13 cellular contexts compared by ENCODE assay signal in the genomic region with DNA sequence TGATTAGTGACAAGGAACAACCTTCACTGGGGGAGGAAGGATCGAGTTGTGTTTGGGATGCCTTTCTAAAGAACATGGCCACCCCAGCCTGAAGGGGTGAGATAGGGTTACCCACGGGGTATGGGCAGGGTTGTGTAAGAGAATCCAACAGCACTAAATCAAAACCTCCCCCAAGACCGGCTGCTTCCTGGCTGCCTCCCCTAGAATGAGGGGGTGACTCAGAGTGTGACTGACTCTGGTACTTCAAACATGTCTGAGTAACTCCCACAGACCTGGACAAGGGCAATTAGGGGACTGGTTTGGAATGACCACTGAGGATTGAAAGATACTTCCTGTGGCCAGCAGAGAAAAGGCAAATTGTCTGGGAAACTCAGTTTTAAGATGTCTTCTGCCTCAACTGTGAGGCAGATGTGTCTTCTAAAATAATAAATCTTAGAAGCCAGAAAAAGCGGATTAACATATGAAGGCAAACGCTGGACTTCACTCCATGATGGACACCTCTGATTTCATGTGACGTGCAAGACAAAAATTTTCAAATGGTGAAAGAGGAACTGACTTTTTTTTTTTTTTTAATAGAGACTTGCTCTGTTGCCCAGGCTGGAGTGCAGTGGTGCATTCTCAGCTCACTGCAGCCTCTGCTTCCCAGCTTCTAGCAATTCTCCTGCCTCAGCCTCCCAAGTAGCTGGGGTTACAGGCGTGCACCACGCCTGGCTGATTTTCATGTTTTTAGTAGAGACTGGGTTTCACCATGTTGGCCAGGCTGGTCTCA. TPM values are rescaled to one million over a fixed set of nuclear protein-coding genes. Genes with fewer than 3 reads are reported as not detected.
A peak's percentile ranks its signal among the peaks of the same experiment; 100 is the strongest.
DNase-seq lines count a peak whose midpoint lies in the region; ATAC-seq lines count a peak whose summit lies in the region.
"Had no signal": no experiment of that assay in that cellular context is flagged by ENCODE, and none has a peak within 500 bp of the region (broad histone marks: within the 10 kb centered on the region; RNA-seq: fewer than 3 reads in every experiment).

No MANE protein-coding gene starts in this region.

- CTCF ChIA-PET in activated CD4-positive, alpha-beta T cell treated with anti-CD3 and anti-CD28 coated beads for 36 hours (lab: Charles Lee) = no interaction called here
- CTCF ChIA-PET in activated CD4-positive, alpha-beta T cell treated with anti-CD3 and anti-CD28 coated beads, Interleukin-2, amount 10 ng/mL, durations not matched to agents 7 days and 5 days (lab: Charles Lee) = no interaction called here

- no peaks in the 10 kb centered on the region for H3K36me3 ChIP-seq in Karpas-422 (ENCODE audit: insufficient read depth, low read length)

- peaks cover 37% of the 10 kb centered on the region for H3K4me1 ChIP-seq in Karpas-422 (ENCODE audit: low read length)

- no peaks in the 10 kb centered on the region for H3K79me2 ChIP-seq in Karpas-422 (ENCODE audit: low read length)

- H3K27me3 ChIP-seq in Karpas-422 (ENCODE audit: low read length) = no peaks in the 10 kb centered on the region

- no peak overlapping the region for H3K27ac Mint-ChIP-seq in activated CD4-positive, alpha-beta T cell treated with anti-CD3 and anti-CD28 coated beads for 36 hours
- H3K27ac Mint-ChIP-seq in activated CD4-positive, alpha-beta T cell treated with anti-CD3 and anti-CD28 coated beads, Interleukin-2, amount 10 ng/mL, durations not matched to agents 7 days and 5 days = no peak overlapping the region
- H3K27ac Mint-ChIP-seq in stimulated activated effector memory CD8-positive, alpha-beta T cell treated with anti-CD3 and anti-CD28 coated beads, Interleukin-12 subunit alpha, Interleukin-12 subunit beta, amount 100 ng/mL, for 72 hours = no peak overlapping the region
- H3K27ac Mint-ChIP-seq: activated CD4-positive, alpha-beta T cell treated with anti-CD3 and anti-CD28 coated beads, Interleukin-2, amount 10 ng/mL, durations not matched to agents 24 days and 14 days; B cell; naive B cell had no signal

- no peaks in the 10 kb centered on the region for H3K9me2 ChIP-seq in Karpas-422 (replicated peaks; ENCODE audit: insufficient read depth, low read length)

- no peaks in the 10 kb centered on the region for H3K36me3 Mint-ChIP-seq in activated CD4-positive, alpha-beta T cell treated with anti-CD3 and anti-CD28 coated beads for 36 hours (ENCODE audit: low read depth)
- no peaks in the 10 kb centered on the region for H3K36me3 Mint-ChIP-seq in activated CD4-positive, alpha-beta T cell treated with anti-CD3 and anti-CD28 coated beads, Interleukin-2, amount 10 ng/mL, durations not matched to agents 7 days and 5 days (ENCODE audit: low read depth)
- no peaks in the 10 kb centered on the region for H3K36me3 Mint-ChIP-seq in stimulated activated effector memory CD8-positive, alpha-beta T cell treated with anti-CD3 and anti-CD28 coated beads, Interleukin-12 subunit alpha, Interleukin-12 subunit beta, amount 100 ng/mL, for 72 hours
- H3K36me3 Mint-ChIP-seq: naive B cell had no signal

- peaks cover 2% of the 10 kb centered on the region for H3K4me1 Mint-ChIP-seq in activated CD4-positive, alpha-beta T cell treated with anti-CD3 and anti-CD28 coated beads for 36 hours
- no peaks in the 10 kb centered on the region for H3K4me1 Mint-ChIP-seq in activated CD4-positive, alpha-beta T cell treated with anti-CD3 and anti-CD28 coated beads, Interleukin-2, amount 10 ng/mL, durations not matched to agents 7 days and 5 days
- no peaks in the 10 kb centered on the region for H3K4me1 Mint-ChIP-seq in stimulated activated effector memory CD8-positive, alpha-beta T cell treated with anti-CD3 and anti-CD28 coated beads, Interleukin-12 subunit alpha, Interleukin-12 subunit beta, amount 100 ng/mL, for 72 hours
- H3K4me1 Mint-ChIP-seq: B cell, naive B cell had no signal

- peak overlapping the region; percentile 40 for H3K4me2 ChIP-seq in Karpas-422 (ENCODE audit: low read depth, low read length, poor library complexity, severe bottlenecking)

- no peak overlapping the region for H3K4me3 ChIP-seq in Karpas-422 (ENCODE audit: low read length)

- peak overlapping the region; percentile 89 for H2AFZ ChIP-seq in Karpas-422 (ENCODE audit: low read length)

- intact Hi-C loops in activated CD4-positive, alpha-beta T cell treated with anti-CD3 and anti-CD28 coated beads for 36 hours (cut with DNase I, micrococcal nuclease) = no loop called here

- no peak overlapping the region for H3K27ac ChIP-seq in Karpas-422 (ENCODE audit: low read length)

- peak overlapping the region; percentile 14 for H3K9ac ChIP-seq in Karpas-422 (ENCODE audit: low read length)

- no peak overlapping the region for H3K4me3 Mint-ChIP-seq in activated CD4-positive, alpha-beta T cell treated with anti-CD3 and anti-CD28 coated beads for 36 hours
- H3K4me3 Mint-ChIP-seq in activated CD4-positive, alpha-beta T cell treated with anti-CD3 and anti-CD28 coated beads, Interleukin-2, amount 10 ng/mL, durations not matched to agents 7 days and 5 days = no peak overlapping the region
- no peak overlapping the region for H3K4me3 Mint-ChIP-seq in stimulated activated effector memory CD8-positive, alpha-beta T cell treated with anti-CD3 and anti-CD28 coated beads, Interleukin-12 subunit alpha, Interleukin-12 subunit beta, amount 100 ng/mL, for 72 hours
- H3K4me3 Mint-ChIP-seq: activated CD4-positive, alpha-beta T cell treated with anti-CD3 and anti-CD28 coated beads, Interleukin-2, amount 10 ng/mL, durations not matched to agents 24 days and 14 days; B cell; naive B cell had no signal

- ATAC-seq in activated CD4-positive, alpha-beta T cell treated with anti-CD3 and anti-CD28 coated beads for 36 hours = peak; percentile 69
- peak; percentile 59 for ATAC-seq in stimulated activated effector memory CD8-positive, alpha-beta T cell treated with anti-CD3 and anti-CD28 coated beads, Interleukin-12 subunit alpha, Interleukin-12 subunit beta, amount 100 ng/mL, for 72 hours
- ATAC-seq in HG02840 (IDR thresholded peaks at IDR 0.05; ENCODE audit: low FRiP score, unreplicated experiment) = no peak

- peaks cover 28% of the 10 kb centered on the region for H3K27me3 Mint-ChIP-seq in activated CD4-positive, alpha-beta T cell treated with anti-CD3 and anti-CD28 coated beads for 36 hours
- H3K27me3 Mint-ChIP-seq in activated CD4-positive, alpha-beta T cell treated with anti-CD3 and anti-CD28 coated beads, Interleukin-2, amount 10 ng/mL, durations not matched to agents 7 days and 5 days = peaks cover 16% of the 10 kb centered on the region

- POLR2A ChIA-PET in activated CD4-positive, alpha-beta T cell treated with anti-CD3 and anti-CD28 coated beads for 36 hours (lab: Charles Lee) = no interaction called here
- POLR2A ChIA-PET in activated CD4-positive, alpha-beta T cell treated with anti-CD3 and anti-CD28 coated beads, Interleukin-2, amount 10 ng/mL, durations not matched to agents 7 days and 5 days (lab: Charles Lee) = no interaction called here

- no peak for DNase-seq in activated CD4-positive, alpha-beta T cell treated with anti-CD3 and anti-CD28 coated beads for 36 hours
- DNase-seq in activated CD4-positive, alpha-beta T cell treated with anti-CD3 and anti-CD28 coated beads, Interleukin-2, amount 10 ng/mL, durations not matched to agents 7 days and 5 days = no peak
- peak; percentile 73 for DNase-seq in Karpas-422
- DNase-seq in dermis blood vessel endothelial cell = peak; percentile 66
- no peak for DNase-seq in stimulated activated effector memory CD8-positive, alpha-beta T cell treated with anti-CD3 and anti-CD28 coated beads, Interleukin-12 subunit alpha, Interleukin-12 subunit beta, amount 100 ng/mL, for 72 hours (ENCODE audit: low spot score in 2 of 2)
- no peak for DNase-seq in DMS79 (lab: John Stamatoyannopoulos, UW)
- no peak for DNase-seq in NCI-H1694 treated with DMSO at 0.1 percent for 48 hours (lab: John Stamatoyannopoulos, UW)
- DNase-seq: activated CD4-positive, alpha-beta T cell treated with anti-CD3 and anti-CD28 coated beads, Interleukin-2, amount 10 ng/mL, durations not matched to agents 24 days and 14 days; naive B cell; NCI-H2081; stimulated activated CD8-positive, alpha-beta memory T cell treated with anti-CD3 and anti-CD28 coated beads, Interleukin-4, amount 100 ng/mL, for 48 hours had no signal

- no peaks in the 10 kb centered on the region for H3K9me3 Mint-ChIP-seq in activated CD4-positive, alpha-beta T cell treated with anti-CD3 and anti-CD28 coated beads for 36 hours (ENCODE audit: low read depth)
- H3K9me3 Mint-ChIP-seq in activated CD4-positive, alpha-beta T cell treated with anti-CD3 and anti-CD28 coated beads, Interleukin-2, amount 10 ng/mL, durations not matched to agents 7 days and 5 days = no peaks in the 10 kb centered on the region
- no peaks in the 10 kb centered on the region for H3K9me3 Mint-ChIP-seq in stimulated activated effector memory CD8-positive, alpha-beta T cell treated with anti-CD3 and anti-CD28 coated beads, Interleukin-12 subunit alpha, Interleukin-12 subunit beta, amount 100 ng/mL, for 72 hours
- H3K9me3 Mint-ChIP-seq: activated CD4-positive, alpha-beta T cell treated with anti-CD3 and anti-CD28 coated beads, Interleukin-2, amount 10 ng/mL, durations not matched to agents 24 days and 14 days; naive B cell had no signal

- H4K20me1 ChIP-seq in Karpas-422 (ENCODE audit: insufficient read depth, low read depth, low read length) = no peaks in the 10 kb centered on the region

- no peaks in the 10 kb centered on the region for H3K9me3 ChIP-seq in Karpas-422 (ENCODE audit: low read length)

RNA-seq across cellular contexts. Expression of gene PTPN14, which starts 6.8 kb away (rescaled TPM):
- 1 to 10 TPM; 4.1 to 4.3 TPM for total RNA-seq in activated CD4-positive, alpha-beta T cell treated with anti-CD3 and anti-CD28 coated beads for 36 hours
- total RNA-seq in activated CD4-positive, alpha-beta T cell treated with anti-CD3 and anti-CD28 coated beads, Interleukin-2, amount 10 ng/mL, durations not matched to agents 7 days and 5 days = under 1 TPM; 0.32 to 0.37 TPM
- total RNA-seq in Karpas-422 (2014; rRNA removed; shearing (Covaris generic); ENCODE audit: low replicate concordance) = 0.40 and 0.56 TPM in 2 replicates
- 73.3 and 127 TPM in 2 replicates for total RNA-seq in dermis blood vessel endothelial cell
- total RNA-seq: B cell had no signal

RNA-seq across cellular contexts. Expression of gene CENPF, which starts 44.8 kb away (rescaled TPM):
- total RNA-seq in activated CD4-positive, alpha-beta T cell treated with anti-CD3 and anti-CD28 coated beads for 36 hours = 100 to 1,000 TPM; 102 to 107 TPM
- total RNA-seq in activated CD4-positive, alpha-beta T cell treated with anti-CD3 and anti-CD28 coated beads, Interleukin-2, amount 10 ng/mL, durations not matched to agents 7 days and 5 days = 100 to 1,000 TPM; 173 to 203 TPM
- 44.0 and 54.1 TPM in 2 replicates for total RNA-seq in Karpas-422 (2014; rRNA removed; shearing (Covaris generic); ENCODE audit: low replicate concordance)
- total RNA-seq in dermis blood vessel endothelial cell = 22.3 and 123 TPM in 2 replicates

Comparison
In these comparisons a context has a peak if more than half of its experiments do, and no peak if none do; other contexts are left out.
1. DNase-seq: peak in Karpas-422 (single experiment) and dermis blood vessel endothelial cell (single experiment); none in activated CD4-positive, alpha-beta T cell treated with anti-CD3 and anti-CD28 coated beads for 36 hours (single experiment), activated CD4-positive, alpha-beta T cell treated with anti-CD3 and anti-CD28 coated beads, Interleukin-2, amount 10 ng/mL, durations not matched to agents 7 days and 5 days (single experiment), stimulated activated effector memory CD8-positive, alpha-beta T cell treated with anti-CD3 and anti-CD28 coated beads, Interleukin-12 subunit alpha, Interleukin-12 subunit beta, amount 100 ng/mL, for 72 hours (0 of 2), DMS79 (single experiment) and NCI-H1694 treated with DMSO at 0.1 percent for 48 hours (single experiment).
2. RNA of gene PTPN14, which starts 6.8 kb away (total RNA-seq): 73.3 to 127 TPM in dermis blood vessel endothelial cell; 4.1 to 4.3 TPM in activated CD4-positive, alpha-beta T cell treated with anti-CD3 and anti-CD28 coated beads for 36 hours, 0.40 to 0.56 TPM in Karpas-422 and 0.32 to 0.37 TPM in activated CD4-positive, alpha-beta T cell treated with anti-CD3 and anti-CD28 coated beads, Interleukin-2, amount 10 ng/mL, durations not matched to agents 7 days and 5 days; every median in the first group is over 10 times any median in the second.